Comparison of ENCODE assay signal across 2 cellular contexts in the genomic region with DNA sequence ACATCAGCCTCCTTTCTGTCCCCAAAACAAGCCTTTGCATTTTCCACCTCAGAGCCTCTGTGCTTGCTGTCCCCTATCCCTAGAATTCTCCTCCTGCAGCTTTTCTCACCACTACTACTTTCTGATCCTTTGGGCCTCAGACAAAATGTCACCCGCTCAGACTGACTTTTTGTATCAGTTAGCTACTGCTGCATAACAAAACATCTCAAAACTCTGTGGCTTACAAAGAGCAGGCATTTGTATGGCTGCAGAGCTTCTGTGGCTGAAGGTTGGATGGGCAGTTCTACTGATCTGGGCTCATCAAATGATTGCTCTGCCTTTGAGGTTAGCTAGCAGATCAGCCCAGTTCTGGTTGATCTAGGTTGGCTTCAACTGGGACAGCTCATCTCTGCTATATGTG.
TF ChIP-seq lines count a peak whose summit lies in the region.

No MANE protein-coding gene starts in this region.

TF ChIP-seq in HEK293, 187 proteins besides CTCF, POLR2A, EP300 and RAD21:
- TF ChIP-seq SETDB1 (IDR thresholded peaks at IDR 0.05; ENCODE audit: insufficient read length, low read length) = peak; percentile 28
- no peak for TF ChIP-seq ZNF624 (tag by site-specific recombination; IDR thresholded peaks at IDR 0.05)
- no peak for TF ChIP-seq ZBTB8A (tag by site-specific recombination; IDR thresholded peaks at IDR 0.05)
- peak; percentile 92 for TF ChIP-seq RBAK (tag by site-specific recombination; IDR thresholded peaks at IDR 0.05)
- TF ChIP-seq ZNF610 (tag by site-specific recombination; IDR thresholded peaks at IDR 0.05; ENCODE audit: borderline replicate concordance) = no peak
- TF ChIP-seq, protein P1, sequence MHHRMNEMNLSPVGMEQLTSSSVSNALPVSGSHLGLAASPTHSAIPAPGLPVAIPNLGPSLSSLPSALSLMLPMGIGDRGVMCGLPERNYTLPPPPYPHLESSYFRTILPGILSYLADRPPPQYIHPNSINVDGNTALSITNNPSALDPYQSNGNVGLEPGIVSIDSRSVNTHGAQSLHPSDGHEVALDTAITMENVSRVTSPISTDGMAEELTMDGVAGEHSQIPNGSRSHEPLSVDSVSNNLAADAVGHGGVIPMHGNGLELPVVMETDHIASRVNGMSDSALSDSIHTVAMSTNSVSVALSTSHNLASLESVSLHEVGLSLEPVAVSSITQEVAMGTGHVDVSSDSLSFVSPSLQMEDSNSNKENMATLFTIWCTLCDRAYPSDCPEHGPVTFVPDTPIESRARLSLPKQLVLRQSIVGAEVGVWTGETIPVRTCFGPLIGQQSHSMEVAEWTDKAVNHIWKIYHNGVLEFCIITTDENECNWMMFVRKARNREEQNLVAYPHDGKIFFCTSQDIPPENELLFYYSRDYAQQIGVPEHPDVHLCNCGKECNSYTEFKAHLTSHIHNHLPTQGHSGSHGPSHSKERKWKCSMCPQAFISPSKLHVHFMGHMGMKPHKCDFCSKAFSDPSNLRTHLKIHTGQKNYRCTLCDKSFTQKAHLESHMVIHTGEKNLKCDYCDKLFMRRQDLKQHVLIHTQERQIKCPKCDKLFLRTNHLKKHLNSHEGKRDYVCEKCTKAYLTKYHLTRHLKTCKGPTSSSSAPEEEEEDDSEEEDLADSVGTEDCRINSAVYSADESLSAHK (tag by site-specific recombination; IDR thresholded peaks at IDR 0.05) = no peak

TF ChIP-seq in H1, 55 proteins besides CTCF, POLR2A, EP300 and RAD21:
- no peak for TF ChIP-seq CBX5 (IDR thresholded peaks at IDR 0.05; ENCODE audit: low read depth, low read length)
- peak; percentile 56; the same call in 1 of the 2 replicates for TF ChIP-seq KDM1A (IDR thresholded peaks at IDR 0.05; ENCODE audit: borderline replicate concordance, low read length)
